Comparison of ENCODE assay signal across 8 cellular contexts in genomic region chr1:151047925-151048644, GRCh38. TPM values are rescaled to one million over a fixed set of nuclear protein-coding genes. Genes with fewer than 3 reads are reported as not detected.
DNase-seq lines count a peak whose midpoint lies in the region; ATAC-seq, FAIRE-seq and TF ChIP-seq lines count a peak whose summit lies in the region.

No MANE protein-coding gene starts in this region.

- H3K4me3 Mint-ChIP-seq in activated naive CD4-positive, alpha-beta T cell treated with anti-CD3 and anti-CD28 coated beads, Interleukin-2, amount 10 ng/mL, durations not matched to agents 7 days and 5 days = peak overlapping the region; percentile 77
- H3K4me3 Mint-ChIP-seq in neural crest cell = peak overlapping the region; percentile 97

- intact Hi-C loops in aorta (cut with DNase I) = no loop called here

- peaks cover 25% of the 10 kb centered on the region for H3K36me3 Mint-ChIP-seq in activated naive CD4-positive, alpha-beta T cell treated with anti-CD3 and anti-CD28 coated beads, Interleukin-2, amount 10 ng/mL, durations not matched to agents 7 days and 5 days
- H3K36me3 Mint-ChIP-seq in neural crest cell (ENCODE audit: low read depth) = no peaks in the 10 kb centered on the region

- peak; percentile 67 for TF ChIP-seq CTCF in neural crest cell (conservative IDR thresholded peaks at IDR 0.05)

- WGBS in aorta, 2 donors = 0 to 1% methylated on average over 48 of the region's 48 CpGs

- no peaks in the 10 kb centered on the region for H3K27me3 ChIP-seq in aorta (ENCODE audit: control insufficient read depth in 1 of 2, insufficient read depth in 2 of 2, low read length in 1 of 2)

- peaks cover 0 to 2% of the 10 kb centered on the region in 2 donors for H3K36me3 ChIP-seq in aorta (ENCODE audit: control insufficient read depth in 1 of 2, insufficient read depth in 2 of 2, low read length in 1 of 2)

- FAIRE-seq in RCC 7860 (lab: Jason Lieb, UNC) (no peak), frontal cortex (lab: Jason Lieb, UNC) (no peak)

- CTCF ChIA-PET in activated naive CD4-positive, alpha-beta T cell treated with anti-CD3 and anti-CD28 coated beads, Interleukin-2, amount 10 ng/mL, durations not matched to agents 7 days and 5 days (lab: Charles Lee) = interaction anchor here (0.6 to 4.6 kb wide), 13 partner anchors 9 to 293 kb away, joined by 3 to 22 read pairs (median 3); partner anchors contain the start of genes CDC42SE1, MINDY1, MLLT11 and SETDB1

- no peaks in the 10 kb centered on the region for H3K27me3 Mint-ChIP-seq in activated naive CD4-positive, alpha-beta T cell treated with anti-CD3 and anti-CD28 coated beads, Interleukin-2, amount 10 ng/mL, durations not matched to agents 7 days and 5 days
- H3K27me3 Mint-ChIP-seq in neural crest cell (ENCODE audit: low read depth) = no peaks in the 10 kb centered on the region

- peaks cover 73% of the 10 kb centered on the region for H3K4me1 Mint-ChIP-seq in activated naive CD4-positive, alpha-beta T cell treated with anti-CD3 and anti-CD28 coated beads, Interleukin-2, amount 10 ng/mL, durations not matched to agents 7 days and 5 days
- H3K4me1 Mint-ChIP-seq in neural crest cell = peaks cover 30% of the 10 kb centered on the region

- peak overlapping the region in 1 of 2 donors; percentile 41 for H3K27ac ChIP-seq in aorta (ENCODE audit: low read depth in 1 of 2, low read length in 2 of 2)

- H3K4me1 ChIP-seq in aorta (ENCODE audit: control insufficient read depth in 1 of 2, insufficient read depth in 2 of 2, low read length in 2 of 2) = no peaks in the 10 kb centered on the region

- H3K9me3 ChIP-seq in aorta (ENCODE audit: control insufficient read depth, low read length) = no peaks in the 10 kb centered on the region

- H3K4me3 ChIP-seq in aorta (ENCODE audit: low read length in 2 of 2) = peak overlapping the region; percentile 51 to 82

- ATAC-seq in GM19395 (IDR thresholded peaks at IDR 0.05; ENCODE audit: unreplicated experiment) = peak; percentile 58
- peak; percentile 85 for ATAC-seq in aorta (ENCODE audit: low FRiP score)

- peak overlapping the region; percentile 76 for H3K27ac Mint-ChIP-seq in activated naive CD4-positive, alpha-beta T cell treated with anti-CD3 and anti-CD28 coated beads, Interleukin-2, amount 10 ng/mL, durations not matched to agents 7 days and 5 days
- peak overlapping the region; percentile 97 for H3K27ac Mint-ChIP-seq in neural crest cell (ENCODE audit: unreplicated experiment)

- no peaks in the 10 kb centered on the region for H3K9me3 Mint-ChIP-seq in activated naive CD4-positive, alpha-beta T cell treated with anti-CD3 and anti-CD28 coated beads, Interleukin-2, amount 10 ng/mL, durations not matched to agents 7 days and 5 days
- no peaks in the 10 kb centered on the region for H3K9me3 Mint-ChIP-seq in neural crest cell

- DNase-seq in CD1c-positive myeloid dendritic cell (ENCODE audit: extremely low spot score) = peak; percentile 44
- peak; percentile 80 for DNase-seq in HuH-7.5 (ENCODE audit: low spot score)
- peak; percentile 28 for DNase-seq in RCC 7860 (ENCODE audit: low spot score)
- DNase-seq in activated naive CD4-positive, alpha-beta T cell treated with anti-CD3 and anti-CD28 coated beads, Interleukin-2, amount 10 ng/mL, durations not matched to agents 7 days and 5 days = peak; percentile 75
- DNase-seq in frontal cortex (ENCODE audit: low spot score in 2 of 2) = peak; percentile 70 to 71
- DNase-seq in neural crest cell (ENCODE audit: low read depth, low spot score) = peak; percentile 64
- DNase-seq in aorta = peak; percentile 79 to 88

RNA-seq across cellular contexts. Expression of gene C1orf56, which starts 0.5 kb away (rescaled TPM):
- 2.0 TPM for total RNA-seq in frontal cortex
- total RNA-seq in neural crest cell = 6.3 and 8.0 TPM in 2 replicates
- 1 to 10 TPM; 3.0 to 3.8 TPM for total RNA-seq in aorta
- 1 to 10 TPM; 1.8 to 2.6 TPM for polyA plus RNA-seq in aorta

RNA-seq across cellular contexts. Expression of gene CDC42SE1, which starts 11.3 kb away (rescaled TPM):
- total RNA-seq in frontal cortex = 31.0 TPM
- total RNA-seq in neural crest cell = 111 and 115 TPM in 2 replicates
- total RNA-seq in aorta = 100 to 1,000 TPM; 102 TPM
- 10 to 100 TPM; 30.1 to 82.4 TPM for polyA plus RNA-seq in aorta

RNA-seq across cellular contexts. Expression of gene BNIPL, which starts 11.7 kb away (rescaled TPM):
- total RNA-seq in frontal cortex (under 0.01 TPM), neural crest cell (0.79 and 1.1 TPM in 2 replicates), aorta (under 1 TPM; 0.29 to 0.54 TPM)
- under 1 TPM in 1 of 2 donors, not detected in 1; 0.38 TPM for polyA plus RNA-seq in aorta

RNA-seq across cellular contexts. Expression of gene MLLT11, which starts 12.1 kb away (rescaled TPM):
- total RNA-seq in frontal cortex (95.8 TPM), neural crest cell (63.9 and 66.1 TPM in 2 replicates), aorta (1 to 10 TPM; 2.4 to 2.5 TPM)
- polyA plus RNA-seq in aorta = 1 to 10 TPM; 4.3 to 6.9 TPM

RNA-seq across cellular contexts. Expression of gene GABPB2, which starts 22.5 kb away (rescaled TPM):
- 9.4 TPM for total RNA-seq in frontal cortex
- total RNA-seq in neural crest cell = 6.1 and 7.8 TPM in 2 replicates
- total RNA-seq in aorta = 10 to 100 TPM; 16.0 to 22.2 TPM
- polyA plus RNA-seq in aorta = 10 to 100 TPM in 1 of 2 donors, 1 to 10 TPM in 1; 6.9 to 15.0 TPM

Comparison
In these comparisons a context has a peak if more than half of its experiments do, and no peak if none do; other contexts are left out.
1. DNase-seq: peak in every context shown above with its lines; median percentile 84 in aorta; 80 in HuH-7.5; 75 in activated naive CD4-positive, alpha-beta T cell treated with anti-CD3 and anti-CD28 coated beads, Interleukin-2, amount 10 ng/mL, durations not matched to agents 7 days and 5 days; 70 in frontal cortex; 64 in neural crest cell; 44 in CD1c-positive myeloid dendritic cell; 28 in RCC 7860.